16 cellular contexts compared by ENCODE assay signal in the genomic region with DNA sequence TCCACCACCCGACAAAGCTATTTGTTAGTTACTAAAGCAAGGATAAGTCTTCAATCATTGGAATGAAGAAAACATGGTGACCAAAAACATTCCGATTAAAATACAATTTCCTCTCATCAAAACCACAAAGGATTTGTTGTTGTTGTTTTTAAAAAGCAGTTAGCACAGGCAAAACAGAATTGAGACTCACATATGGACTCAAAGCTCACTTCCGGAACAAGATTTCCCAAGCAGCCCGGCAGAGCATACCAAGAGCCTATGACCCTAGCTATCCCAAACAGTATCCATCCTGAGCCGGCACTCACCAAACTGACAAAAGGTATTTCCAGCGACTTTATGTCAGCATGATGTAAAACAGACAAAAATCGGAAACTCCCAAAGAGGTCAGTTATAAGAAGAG.
"Had no signal": no experiment of that assay in that cellular context is flagged by ENCODE, and none has a peak within 500 bp of the region (broad histone marks: within the 10 kb centered on the region; RNA-seq: fewer than 3 reads in every experiment).

No MANE protein-coding gene starts in this region.

- H3K9me3 Mint-ChIP-seq: naive thymus-derived CD4-positive, alpha-beta T cell had no signal

- H3K27ac ChIP-seq: coronary artery, heart left ventricle, skin epidermis had no signal

- H3K4me3 Mint-ChIP-seq: naive thymus-derived CD4-positive, alpha-beta T cell; nephron progenitor cell had no signal

- H3K4me3 ChIP-seq: coronary artery, heart left ventricle, psoas muscle, skin epidermis had no signal

- H3K27ac Mint-ChIP-seq: naive thymus-derived CD4-positive, alpha-beta T cell had no signal

- H3K36me3 ChIP-seq: heart left ventricle had no signal

- H3K27me3 Mint-ChIP-seq: naive thymus-derived CD4-positive, alpha-beta T cell had no signal

- H3K9me3 ChIP-seq: heart left ventricle, psoas muscle had no signal

- H3K27me3 ChIP-seq: heart left ventricle had no signal

- DNase-seq: effector CD4-positive, alpha-beta T cell; foreskin melanocyte; heart left ventricle; hippocampal formation; mammary epithelial cell; naive thymus-derived CD4-positive, alpha-beta T cell; nephron progenitor cell; psoas muscle; retina; stimulated activated CD4-positive, alpha-beta T cell treated with anti-CD3 and anti-CD28 coated beads, Interleukin-12 subunit alpha, Interleukin-12 subunit beta, amount 100 ng/mL, for 4 hours; stimulated activated naive CD4-positive, alpha-beta T cell treated with Interleukin-2 at 50 U/mL for 16 hours; trophoblast cell had no signal

- ATAC-seq: heart left ventricle; left lobe of liver; naive thymus-derived CD4-positive, alpha-beta T cell; psoas muscle; sciatic nerve had no signal
